ENCODE assay signal across 13 cellular contexts in genomic region chrX:10050481-10050880, GRCh38.
DNase-seq lines count a peak whose midpoint lies in the region; ATAC-seq and TF ChIP-seq lines count a peak whose summit lies in the region.
"Had no signal": no experiment of that assay in that cellular context is flagged by ENCODE, and none has a peak within 500 bp of the region (broad histone marks: within the 10 kb centered on the region; RNA-seq: fewer than 3 reads in every experiment).

No MANE protein-coding gene starts in this region.

- H3K27me3 ChIP-seq in mesendoderm (ENCODE audit: insufficient read depth, low read length, poor library complexity) (no peaks in the 10 kb centered on the region), smooth muscle cell (ENCODE audit: low read depth) (no peaks in the 10 kb centered on the region)

- H3K4me2 ChIP-seq in mesendoderm (ENCODE audit: low read length) (no peak overlapping the region), smooth muscle cell (no peak overlapping the region)
- H3K4me2 ChIP-seq: SK-N-SH had no signal

- no peaks in the 10 kb centered on the region for H3F3A ChIP-seq in smooth muscle cell (ENCODE audit: low read depth)

- H3K27ac Mint-ChIP-seq in endothelial cell (ENCODE audit: unreplicated experiment), result peak overlapping the region; percentile 92
- H3K27ac Mint-ChIP-seq: activated naive CD4-positive, alpha-beta T cell treated with anti-CD3 and anti-CD28 coated beads for 36 hours had no signal

- H3K9me3 Mint-ChIP-seq in endothelial cell (ENCODE audit: unreplicated experiment), result no peaks in the 10 kb centered on the region
- H3K9me3 Mint-ChIP-seq: activated naive CD4-positive, alpha-beta T cell treated with anti-CD3 and anti-CD28 coated beads for 36 hours had no signal

- no peak overlapping the region for H2AFZ ChIP-seq in smooth muscle cell (ENCODE audit: low read depth)

- H4K20me1 ChIP-seq in smooth muscle cell (ENCODE audit: low read depth), result peaks cover 31% of the 10 kb centered on the region

- WGBS in mesendoderm (ENCODE audit: extremely low coverage, insufficient coverage, low lambda C conversion rate), result no CpG with 5 or more reads among the region's 5 CpGs
- WGBS in smooth muscle cell (ENCODE audit: low lambda C conversion rate), result 64% methylated on average over 5 of the region's 5 CpGs

- no peak overlapping the region for H3K23ac ChIP-seq in mesendoderm (ENCODE audit: low read length)

- H3K79me2 ChIP-seq in mesendoderm (ENCODE audit: control insufficient read depth, insufficient read depth, low read length), result peaks cover 4% of the 10 kb centered on the region
- H3K79me2 ChIP-seq in smooth muscle cell (ENCODE audit: low read depth), result no peaks in the 10 kb centered on the region

- peaks cover 31% of the 10 kb centered on the region for H3K4me1 Mint-ChIP-seq in endothelial cell (ENCODE audit: unreplicated experiment)

- H3K18ac ChIP-seq in mesendoderm (ENCODE audit: low read length), result no peak overlapping the region

- no peak overlapping the region for H2AK5ac ChIP-seq in mesendoderm (ENCODE audit: low read length)

- ATAC-seq in HG03442 (IDR thresholded peaks at IDR 0.05; ENCODE audit: unreplicated experiment) (no peak), HG02759 (IDR thresholded peaks at IDR 0.05; ENCODE audit: unreplicated experiment) (no peak), HG02970 (IDR thresholded peaks at IDR 0.05; ENCODE audit: low FRiP score, unreplicated experiment) (no peak)

- H4K5ac ChIP-seq in mesendoderm (ENCODE audit: low read length), result no peak overlapping the region

- H3K4me1 ChIP-seq in mesendoderm (ENCODE audit: control insufficient read depth, low read depth, low read length) (peaks cover 2% of the 10 kb centered on the region), smooth muscle cell (ENCODE audit: low read depth) (peaks cover 3% of the 10 kb centered on the region)

- no peak overlapping the region for H3K56ac ChIP-seq in mesendoderm (ENCODE audit: low read length)

- H3K79me1 ChIP-seq in mesendoderm (ENCODE audit: low read length), result peaks cover 2% of the 10 kb centered on the region

- no peak overlapping the region for H2BK5ac ChIP-seq in mesendoderm (ENCODE audit: low read length)

- H3K4me3 ChIP-seq in mesendoderm (ENCODE audit: low read length) (no peak overlapping the region), smooth muscle cell (no peak overlapping the region)

- DNase-seq in H4 (ENCODE audit: low spot score) (peak; percentile 11), NCI-H226 (peak; percentile 55), endothelial cell (ENCODE audit: low spot score) (peak; percentile 17), mesendoderm (peak; percentile 56), smooth muscle cell (lab: John Stamatoyannopoulos, UW; ENCODE audit: unreplicated experiment) (no peak)
- DNase-seq: activated naive CD4-positive, alpha-beta T cell treated with anti-CD3 and anti-CD28 coated beads for 36 hours; DND-41; NCI-H2171; SK-N-SH; WERI-Rb-1 had no signal

- H3K36me3 Mint-ChIP-seq in endothelial cell (ENCODE audit: low read depth, unreplicated experiment), result peaks cover 6% of the 10 kb centered on the region

- no peak overlapping the region for H3K4ac ChIP-seq in mesendoderm (ENCODE audit: low read depth, low read length)

- H2BK15ac ChIP-seq in mesendoderm (replicated peaks; ENCODE audit: low read depth), result no peak overlapping the region

- peaks cover 4% of the 10 kb centered on the region for H3K27me3 Mint-ChIP-seq in endothelial cell (ENCODE audit: unreplicated experiment)

- H3K9ac ChIP-seq in mesendoderm (ENCODE audit: low read length), result no peak overlapping the region
- H3K9ac ChIP-seq in smooth muscle cell (ENCODE audit: low read depth), result no peak overlapping the region
- H3K9ac ChIP-seq: SK-N-SH had no signal

- H2BK120ac ChIP-seq in mesendoderm (ENCODE audit: low read depth, low read length), result no peak overlapping the region

- TF ChIP-seq CTCF in endothelial cell (IDR thresholded peaks at IDR 0.05; ENCODE audit: unreplicated experiment) (no peak), smooth muscle cell (IDR thresholded peaks at IDR 0.05; ENCODE audit: borderline replicate concordance, insufficient read depth, poor library complexity, severe bottlenecking) (no peak)

- H3K36me3 ChIP-seq in mesendoderm (ENCODE audit: control insufficient read depth, insufficient read depth, low read length) (no peaks in the 10 kb centered on the region), smooth muscle cell (ENCODE audit: low read depth) (no peaks in the 10 kb centered on the region)
- H3K36me3 ChIP-seq: WERI-Rb-1 had no signal

- no peak overlapping the region for H3K27ac ChIP-seq in mesendoderm (ENCODE audit: low read depth, low read length)
- no peak overlapping the region for H3K27ac ChIP-seq in smooth muscle cell (ENCODE audit: low read depth)
- H3K27ac ChIP-seq: WERI-Rb-1 had no signal

- H3K4me3 Mint-ChIP-seq in endothelial cell (ENCODE audit: unreplicated experiment), result no peak overlapping the region
- H3K4me3 Mint-ChIP-seq: activated naive CD4-positive, alpha-beta T cell treated with anti-CD3 and anti-CD28 coated beads for 36 hours had no signal

- H3K9me3 ChIP-seq in smooth muscle cell (replicated peaks; ENCODE audit: low read depth), result no peaks in the 10 kb centered on the region
- H3K9me3 ChIP-seq: SK-N-SH had no signal

- H4K8ac ChIP-seq in mesendoderm (ENCODE audit: low read depth, low read length), result no peak overlapping the region
